ENCODE assay signal across 23 cellular contexts in the genomic region with DNA sequence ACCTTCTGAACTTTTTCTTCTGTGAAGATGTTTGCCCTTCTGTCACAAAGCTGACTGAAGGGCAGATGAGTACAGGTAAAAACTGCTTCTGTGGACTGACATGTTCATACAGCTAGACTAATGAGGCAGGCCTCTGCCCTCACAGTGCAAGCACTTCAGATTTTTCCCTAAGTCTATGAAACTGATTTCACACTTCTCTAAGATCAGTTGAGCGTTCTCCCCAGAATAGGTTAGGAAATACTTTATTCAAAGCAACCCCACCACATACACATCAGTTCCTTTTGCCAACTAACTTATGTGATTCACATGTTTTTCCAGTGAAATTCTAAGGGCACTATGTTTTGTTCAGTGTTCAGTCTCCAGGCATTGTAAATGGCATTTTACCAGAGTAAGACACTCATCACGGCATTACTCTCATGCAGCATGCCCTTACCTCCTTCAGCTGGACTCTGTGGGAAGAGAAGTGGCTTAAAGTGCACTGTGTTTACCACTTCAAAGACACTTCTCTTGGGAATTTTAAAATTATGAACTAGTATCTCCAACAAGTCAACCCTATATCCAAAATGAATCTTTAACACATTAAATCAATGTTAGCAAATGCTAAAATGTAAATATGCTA. TPM values are rescaled to one million over a fixed set of nuclear protein-coding genes. Genes with fewer than 3 reads are reported as not detected.
DNase-seq lines count a peak whose midpoint lies in the region; ATAC-seq, FAIRE-seq and TF ChIP-seq lines count a peak whose summit lies in the region.
"Had no signal": no experiment of that assay in that cellular context is flagged by ENCODE, and none has a peak within 500 bp of the region (broad histone marks: within the 10 kb centered on the region; RNA-seq: fewer than 3 reads in every experiment).

No MANE protein-coding gene starts in this region.

- TF ChIP-seq CTCF in cardiac muscle cell (IDR thresholded peaks at IDR 0.05; ENCODE audit: low read depth, low read length): no peak
- TF ChIP-seq CTCF in GM12878 (IDR thresholded peaks at IDR 0.05 in 2 of 3, conservative IDR thresholded peaks at IDR 0.05 in 1 of 3; ENCODE audit: control insufficient read depth in 2 of 3, extremely low read depth in 1 of 3, insufficient read depth in 1 of 3, low read depth in 3 of 3, low read length in 3 of 3): no peak
- TF ChIP-seq CTCF in upper lobe of left lung (IDR thresholded peaks at IDR 0.05): no peak
- no peak for TF ChIP-seq CTCF in A673 (conservative IDR thresholded peaks at IDR 0.05; ENCODE audit: low read depth, low read length)

- POLR2A ChIA-PET in GM12878 (lab: Charles Lee): no interaction called here
- POLR2A ChIA-PET in A673 (lab: Charles Lee; ENCODE audit: low non-redundant PET): interaction anchor here (0.5 kb wide), 1 partner anchor 202 kb away, joined by 5 read pairs; no protein-coding TSS in a partner anchor

- CTCF ChIA-PET in GM12878 (lab: Yijun Ruan, JAX) (interaction anchor here (1.6 to 2.1 kb wide), 2 partner anchors 11 to 199 kb away, joined by 4 to 6 read pairs; no protein-coding TSS in a partner anchor), A673 (lab: Charles Lee) (no interaction called here)

- no peak overlapping the region for H3K27ac Mint-ChIP-seq in stimulated activated naive B cell treated with anti-CD40 and anti-IgM and Interleukin-4, amounts not matched to agents 10 μg/mL and 1 μg/mL and 100 μg/mL, for 72 hours
- H3K27ac Mint-ChIP-seq: neural progenitor cell had no signal

- H3K27me3 Mint-ChIP-seq in stimulated activated naive B cell treated with anti-CD40 and anti-IgM and Interleukin-4, amounts not matched to agents 10 μg/mL and 1 μg/mL and 100 μg/mL, for 72 hours: no peaks in the 10 kb centered on the region

- no peaks in the 10 kb centered on the region for H3K36me3 Mint-ChIP-seq in stimulated activated naive B cell treated with anti-CD40 and anti-IgM and Interleukin-4, amounts not matched to agents 10 μg/mL and 1 μg/mL and 100 μg/mL, for 72 hours

- no peaks in the 10 kb centered on the region for H3K9me3 Mint-ChIP-seq in stimulated activated naive B cell treated with anti-CD40 and anti-IgM and Interleukin-4, amounts not matched to agents 10 μg/mL and 1 μg/mL and 100 μg/mL, for 72 hours
- H3K9me3 Mint-ChIP-seq: neural progenitor cell had no signal

- TF ChIP-seq EP300 in GM12878 (IDR thresholded peaks at IDR 0.05; ENCODE audit: borderline replicate concordance in 1 of 2, control insufficient read depth in 1 of 2, low read depth in 2 of 2, low read length in 2 of 2): no peak
- no peak for TF ChIP-seq EP300 in upper lobe of left lung (IDR thresholded peaks at IDR 0.05)

- BruUV-seq in GM12878 (replicated peaks; lab: Mats Ljungman, UMichigan) (no TSS peak), A673 (replicated peaks; lab: Mats Ljungman, UMichigan) (no TSS peak)

- H3K27me3 ChIP-seq in cardiac muscle cell (no peaks in the 10 kb centered on the region), GM12878 (replicated peaks in 1 of 2; ENCODE audit: control insufficient read depth in 2 of 2, insufficient read depth in 2 of 2, low read length in 1 of 2) (no peaks in the 10 kb centered on the region), upper lobe of left lung (no peaks in the 10 kb centered on the region), A673 (replicated peaks; ENCODE audit: insufficient read depth, low read depth, low read length, poor library complexity) (no peaks in the 10 kb centered on the region)
- H3K27me3 ChIP-seq: esophagus muscularis mucosa, gastroesophageal sphincter, neural progenitor cell had no signal

- TF ChIP-seq RAD21 in GM12878 (IDR thresholded peaks at IDR 0.05; ENCODE audit: insufficient read depth, low read depth, low read length): no peak

- WGBS in GM12878 (ENCODE audit: insufficient coverage, insufficient replicate concordance, low lambda C conversion rate, missing lambda C conversion rate): 68% methylated on average over 2 of the region's 2 CpGs
- WGBS in upper lobe of left lung, 2 donors: 59 to 60% methylated on average over 2 of the region's 2 CpGs

- H3K4me2 ChIP-seq in GM12878 (ENCODE audit: control insufficient read depth, insufficient read depth): peak overlapping the region; percentile 73
- H3K4me2 ChIP-seq: neural progenitor cell had no signal

- DNase-seq in cardiac muscle cell (ENCODE audit: low read depth in 1 of 2, low spot score in 1 of 2) (no peak), Right ventricle myocardium superior (no peak), NCI-H2107 (lab: John Stamatoyannopoulos, UW) (peak; percentile 12), GM12878 (ENCODE audit: low read depth, low spot score) (no peak), upper lobe of left lung (no peak), HCEC 1CT (no peak), A673 (ENCODE audit: low spot score) (no peak)
- no peak for DNase-seq in stimulated activated naive B cell treated with anti-CD40 and anti-IgM and Interleukin-4, amounts not matched to agents 10 μg/mL and 1 μg/mL and 100 μg/mL, for 72 hours
- DNase-seq: ACHN; activated CD4-positive, CD25-positive, alpha-beta regulatory T cell treated with anti-CD3 and anti-CD28 coated beads, Interleukin-2, amount 50 U/mL, for 72 hours; activated effector memory CD4-positive, alpha-beta T cell treated with Interleukin-2 at 50 U/mL for 16 hours; amniotic stem cell; central memory CD4-positive, alpha-beta T cell; kidney glomerular epithelial cell; midbrain; NCI-H1092; psoas muscle; stimulated activated CD4-positive, alpha-beta T cell treated with anti-CD3 and anti-CD28 coated beads, Interleukin-4, amount 100 ng/mL, for 24 hours; substantia nigra had no signal

- TF ChIP-seq POLR2A in GM12878 (IDR thresholded peaks at IDR 0.05; ENCODE audit: low read depth, low read length): no peak
- TF ChIP-seq POLR2A in upper lobe of left lung (IDR thresholded peaks at IDR 0.05): no peak

- H3K27ac ChIP-seq in cardiac muscle cell (peak overlapping the region; percentile 72), GM12878 (ENCODE audit: control insufficient read depth, insufficient read depth) (peak overlapping the region; percentile 50), upper lobe of left lung (peak overlapping the region in 3 of 4 donors; percentile 4 to 42 (median 12)), A673 (ENCODE audit: low read depth, low read length, poor library complexity, severe bottlenecking) (no peak overlapping the region)
- H3K27ac ChIP-seq: C4-2B, esophagus muscularis mucosa, gastroesophageal sphincter, psoas muscle had no signal

- H3K9me3 ChIP-seq in cardiac muscle cell (ENCODE audit: low read depth) (no peaks in the 10 kb centered on the region), GM12878 (replicated peaks; ENCODE audit: control insufficient read depth, insufficient read depth, low read length) (no peaks in the 10 kb centered on the region), upper lobe of left lung (no peaks in the 10 kb centered on the region), A673 (ENCODE audit: low read depth, low read length, poor library complexity, severe bottlenecking) (no peaks in the 10 kb centered on the region)
- H3K9me3 ChIP-seq: esophagus muscularis mucosa, gastroesophageal sphincter, psoas muscle had no signal

- H3K36me3 ChIP-seq in cardiac muscle cell: no peaks in the 10 kb centered on the region
- H3K36me3 ChIP-seq in GM12878 (ENCODE audit: control insufficient read depth in 2 of 2, insufficient read depth in 2 of 2, low read length in 1 of 2): no peaks in the 10 kb centered on the region
- H3K36me3 ChIP-seq in upper lobe of left lung: no peaks in the 10 kb centered on the region
- no peaks in the 10 kb centered on the region for H3K36me3 ChIP-seq in A673 (ENCODE audit: insufficient read depth, low read length, poor library complexity, severe bottlenecking)
- H3K36me3 ChIP-seq: neural progenitor cell had no signal

- in situ Hi-C loops in GM12878 (cut with MboI): no loop called here

- H3K9ac ChIP-seq in GM12878 (ENCODE audit: control insufficient read depth, insufficient read depth, low read length): no peak overlapping the region
- H3K9ac ChIP-seq: neural progenitor cell had no signal

- H3K4me3 Mint-ChIP-seq in stimulated activated naive B cell treated with anti-CD40 and anti-IgM and Interleukin-4, amounts not matched to agents 10 μg/mL and 1 μg/mL and 100 μg/mL, for 72 hours: no peak overlapping the region
- H3K4me3 Mint-ChIP-seq: neural progenitor cell had no signal

- H3K4me1 ChIP-seq in cardiac muscle cell (ENCODE audit: low read depth): peaks cover 27% of the 10 kb centered on the region
- peaks cover 45% of the 10 kb centered on the region for H3K4me1 ChIP-seq in GM12878 (ENCODE audit: control insufficient read depth, insufficient read depth, low read length)
- H3K4me1 ChIP-seq in upper lobe of left lung: peaks cover 4 to 23% (median 12%) of the 10 kb centered on the region in 4 donors
- no peaks in the 10 kb centered on the region for H3K4me1 ChIP-seq in A673 (ENCODE audit: insufficient read depth, low read length, poor library complexity, severe bottlenecking)

- H2AFZ ChIP-seq in GM12878 (ENCODE audit: control insufficient read depth, low read depth, low read length): no peak overlapping the region
- H2AFZ ChIP-seq: neural progenitor cell had no signal

- peaks cover 10% of the 10 kb centered on the region for H3K79me2 ChIP-seq in GM12878 (ENCODE audit: control insufficient read depth, insufficient read depth, low read length)

- peaks cover 18 to 34% of the 10 kb centered on the region in 2 donors for H3K4me1 Mint-ChIP-seq in stimulated activated naive B cell treated with anti-CD40 and anti-IgM and Interleukin-4, amounts not matched to agents 10 μg/mL and 1 μg/mL and 100 μg/mL, for 72 hours

- RAD21 ChIA-PET in GM12878 (lab: Charles Lee; ENCODE audit: unreplicated experiment): no interaction called here

- no peaks in the 10 kb centered on the region for H4K20me1 ChIP-seq in GM12878 (ENCODE audit: control insufficient read depth, insufficient read depth)

- SMC1A ChIA-PET in GM12878 (lab: Charles Lee; ENCODE audit: uncharacterized antibody, unreplicated experiment): no interaction called here

- no peak for ATAC-seq in Right ventricle myocardium superior (ENCODE audit: poor library complexity)
- no peak for ATAC-seq in GM12878
- ATAC-seq in upper lobe of left lung (ENCODE audit: low FRiP score in 2 of 2): peak; percentile 46 to 87
- no peak for ATAC-seq in stimulated activated naive B cell treated with anti-CD40 and anti-IgM and Interleukin-4, amounts not matched to agents 10 μg/mL and 1 μg/mL and 100 μg/mL, for 72 hours (replicated peaks)
- ATAC-seq: gastroesophageal sphincter, psoas muscle had no signal

- FAIRE-seq in GM12878 (lab: Jason Lieb, UNC): no peak

- no peak overlapping the region for H3K4me3 ChIP-seq in cardiac muscle cell
- H3K4me3 ChIP-seq in GM12878: no peak overlapping the region
- H3K4me3 ChIP-seq in upper lobe of left lung: no peak overlapping the region
- no peak overlapping the region for H3K4me3 ChIP-seq in A673 (ENCODE audit: low read depth, low read length, poor library complexity, severe bottlenecking)
- H3K4me3 ChIP-seq: esophagus muscularis mucosa, gastroesophageal sphincter, neural progenitor cell, psoas muscle had no signal

- intact Hi-C loops in Right ventricle myocardium superior (cut with DNase I): no loop called here
- intact Hi-C loops in GM12878 (cut with micrococcal nuclease; ENCODE audit: unreplicated experiment): loop anchor here (10.0 kb wide), 1 partner anchor 256 kb away; the partner anchor contains the start of gene LCA5L
- intact Hi-C loops in A673 (cut with micrococcal nuclease; ENCODE audit: unreplicated experiment): no loop called here

RNA-seq across cellular contexts. Expression of gene PSMG1, which starts 5.4 kb away (rescaled TPM):
- 20.7 and 24.5 TPM in 2 replicates for total RNA-seq in cardiac muscle cell
- polyA plus RNA-seq in cardiac muscle cell: 48.3 and 58.4 TPM in 2 replicates
- 17.4 TPM for total RNA-seq in Right ventricle myocardium superior
- total RNA-seq in GM12878 (2013; cell fraction: nucleolus; rRNA removed): 20.9 and 21.5 TPM in 2 replicates
- total RNA-seq in GM12878 (2014; rRNA removed): 111 and 125 TPM in 2 replicates
- 122 and 135 TPM in 2 replicates for total RNA-seq in GM12878 (2014; rRNA removed; fragmentation: Illumina TruSeq; extraction: Trizol)
- 95.2 and 99.3 TPM in 2 replicates for total RNA-seq in GM12878 (2021)
- polyA plus RNA-seq in GM12878 (2011; ENCODE audit: low read depth): 32.3 TPM
- 65.0 and 83.6 TPM in 2 replicates for polyA plus RNA-seq in GM12878 (2011; rRNA removed)
- polyA plus RNA-seq in GM12878 (2011; cell fraction: cytosol; rRNA removed): 41.4 and 50.4 TPM in 2 replicates
- polyA plus RNA-seq in GM12878 (2011; cell fraction: nucleus; rRNA removed): 26.7 and 30.8 TPM in 2 replicates
- 51.1 and 59.9 TPM in 2 replicates for polyA plus RNA-seq in GM12878 (2012)
- 153 and 183 TPM in 2 replicates for polyA plus RNA-seq in GM12878 (2014; fragmentation: Illumina TruSeq; extraction: Trizol)
- 10 to 100 TPM; 21.3 to 79.8 TPM for polyA plus RNA-seq in GM12878 (2014; fragmentation: Nextera tagmentation; extraction: Ambion mirVana)
- polyA plus RNA-seq in GM12878 (2014; rRNA removed): 102 and 130 TPM in 2 replicates
- 100 to 1,000 TPM; 241 to 248 TPM for polyA plus RNA-seq in GM12878 (2016; fragmentation: Nextera tagmentation; extraction: Ambion mirVana)
- polyA minus RNA-seq in GM12878 (2011; rRNA and poly(A)+ RNA removed): 14.6 and 17.4 TPM in 2 replicates
- 11.4 and 14.5 TPM in 2 replicates for polyA minus RNA-seq in GM12878 (2011; cell fraction: cytosol; rRNA and poly(A)+ RNA removed)
- polyA minus RNA-seq in GM12878 (2011; cell fraction: nucleus; rRNA and poly(A)+ RNA removed): 7.4 and 11.7 TPM in 2 replicates
- 10 to 100 TPM in 4 of 6 donors, 1 to 10 TPM in 2; 6.1 to 24.6 (median 19.7) TPM for total RNA-seq in upper lobe of left lung
- 96.5 and 101 TPM in 2 replicates for total RNA-seq in A673 (2021)

Comparison
In these comparisons a context has a peak if more than half of its experiments do, and no peak if none do; other contexts are left out.
1. ATAC-seq: peak in upper lobe of left lung (2 of 2); none in Right ventricle myocardium superior (single experiment), GM12878 (single experiment) and stimulated activated naive B cell treated with anti-CD40 and anti-IgM and Interleukin-4, amounts not matched to agents 10 μg/mL and 1 μg/mL and 100 μg/mL, for 72 hours (0 of 2).